Comparison of ENCODE assay signal across 23 cellular contexts in genomic region chr7:115462301-115463015, GRCh38.
"Had no signal": no experiment of that assay in that cellular context is flagged by ENCODE, and none has a peak within 500 bp of the region (broad histone marks: within the 10 kb centered on the region; RNA-seq: fewer than 3 reads in every experiment).

No MANE protein-coding gene starts in this region.

- H3K27me3 Mint-ChIP-seq: activated naive CD8-positive, alpha-beta T cell treated with anti-CD3 and anti-CD28 coated beads, Interleukin-2, amount 10 ng/mL, durations not matched to agents 7 days and 5 days; brain had no signal

- H3K27ac Mint-ChIP-seq: activated B cell treated with CpG ODN at 0.5 μM for 24 hours; activated naive CD8-positive, alpha-beta T cell treated with anti-CD3 and anti-CD28 coated beads, Interleukin-2, amount 10 ng/mL, durations not matched to agents 7 days and 5 days; activated T-cell treated with anti-CD3 and anti-CD28 coated beads, Interleukin-2, amount 50 U/mL, for 24 hours; brain; nephron; T-helper 2 cell treated with Interferon-gamma antibody and Interleukin-4, amounts not matched to agents 5 μg/mL and 100 μg/mL, for 36 hours had no signal

- H3K36me3 Mint-ChIP-seq: activated naive CD8-positive, alpha-beta T cell treated with anti-CD3 and anti-CD28 coated beads, Interleukin-2, amount 10 ng/mL, durations not matched to agents 7 days and 5 days; brain had no signal

- H3K9me3 Mint-ChIP-seq: activated B cell treated with CpG ODN at 0.5 μM for 24 hours; activated naive CD8-positive, alpha-beta T cell treated with anti-CD3 and anti-CD28 coated beads, Interleukin-2, amount 10 ng/mL, durations not matched to agents 7 days and 5 days; activated T-cell treated with anti-CD3 and anti-CD28 coated beads, Interleukin-2, amount 50 U/mL, for 24 hours; brain; nephron; T-helper 2 cell treated with Interferon-gamma antibody and Interleukin-4, amounts not matched to agents 5 μg/mL and 100 μg/mL, for 36 hours had no signal

- DNase-seq: activated B cell treated with CpG ODN at 0.5 μM for 24 hours; activated CD4-positive, alpha-beta T cell treated with anti-CD3 and anti-CD28 coated beads, Interleukin-2, amount 50 U/mL, for 4 hours; activated CD8-positive, alpha-beta memory T cell treated with anti-CD3 and anti-CD28 coated beads, Interleukin-2, amount 50 U/mL, for 4 hours; activated naive CD4-positive, alpha-beta T cell; activated naive CD8-positive, alpha-beta T cell treated with anti-CD3 and anti-CD28 coated beads, Interleukin-2, amount 10 ng/mL, durations not matched to agents 7 days and 5 days; activated T-cell treated with anti-CD3 and anti-CD28 coated beads, Interleukin-2, amount 50 U/mL, for 24 hours; cerebellar nuclear complex; colonic mucosa; effector CD8-positive, alpha-beta T cell; islet precursor cell; left ventricle myocardium inferior; mucosa of descending colon; posterior cingulate gyrus; right cardiac atrium; stimulated activated CD4-positive, alpha-beta T cell treated with anti-CD3 and anti-CD28 coated beads, Interleukin-15, amount 100 ng/mL, for 24 hours; stimulated activated CD4-positive, alpha-beta T cell treated with anti-CD3 and anti-CD28 coated beads, Interleukin-2, amount 100 ng/mL, for 24 hours; stimulated activated naive CD4-positive, alpha-beta T cell; T-helper 1 cell; testis; transverse colon had no signal

- H3K4me3 Mint-ChIP-seq: activated B cell treated with CpG ODN at 0.5 μM for 24 hours; activated naive CD8-positive, alpha-beta T cell treated with anti-CD3 and anti-CD28 coated beads, Interleukin-2, amount 10 ng/mL, durations not matched to agents 7 days and 5 days; activated T-cell treated with anti-CD3 and anti-CD28 coated beads, Interleukin-2, amount 50 U/mL, for 24 hours; brain; nephron; T-helper 2 cell treated with Interferon-gamma antibody and Interleukin-4, amounts not matched to agents 5 μg/mL and 100 μg/mL, for 36 hours had no signal

- ATAC-seq: mucosa of descending colon, right cardiac atrium had no signal

- H3K4me1 Mint-ChIP-seq: activated B cell treated with CpG ODN at 0.5 μM for 24 hours; activated naive CD8-positive, alpha-beta T cell treated with anti-CD3 and anti-CD28 coated beads, Interleukin-2, amount 10 ng/mL, durations not matched to agents 7 days and 5 days; brain; nephron had no signal
